Comparison of ENCODE assay signal across 1 cellular context in genomic region chr12:89210277-89210676, GRCh38.
TF ChIP-seq lines count a peak whose summit lies in the region.

No MANE protein-coding gene starts in this region.

TF ChIP-seq in WTC11, 78 proteins besides CTCF, POLR2A, EP300 and RAD21 (continued from another document):
- TF ChIP-seq ATF6 (CRISPR knock-in tag; IDR thresholded peaks at IDR 0.05) (no peak), CREM (CRISPR knock-in tag; IDR thresholded peaks at IDR 0.05) (no peak), MLX (CRISPR knock-in tag; IDR thresholded peaks at IDR 0.05) (no peak), TEAD4 (CRISPR knock-in tag; IDR thresholded peaks at IDR 0.05) (no peak), STAT6 (CRISPR knock-in tag; conservative IDR thresholded peaks at IDR 0.05; ENCODE audit: low read depth) (no peak), ZNF263 (CRISPR knock-in tag; IDR thresholded peaks at IDR 0.05; ENCODE audit: low read depth) (no peak), E2F5 (CRISPR knock-in tag; IDR thresholded peaks at IDR 0.05) (no peak)
